ENCODE assay signal across 8 cellular contexts in the genomic region with DNA sequence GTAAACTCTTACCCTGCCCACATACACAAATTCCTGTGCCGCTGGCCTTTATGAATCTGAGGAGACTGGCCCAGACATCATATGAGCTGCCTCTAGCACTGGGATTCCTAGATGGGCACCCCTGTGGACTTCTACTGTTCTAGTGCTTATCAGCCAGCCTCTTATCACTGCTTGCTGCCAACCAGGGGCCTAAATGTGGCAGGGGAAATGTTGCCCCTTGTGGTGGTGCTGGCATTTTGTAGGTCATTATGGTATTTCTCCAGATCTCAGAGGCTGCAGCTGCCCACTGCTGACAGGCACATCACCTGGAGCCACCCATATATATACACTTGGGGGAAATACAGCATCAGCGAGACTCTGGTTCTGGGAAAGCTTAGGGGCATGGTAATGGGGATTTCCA. TPM values are rescaled to one million over a fixed set of nuclear protein-coding genes. Genes with fewer than 3 reads are reported as not detected.
DNase-seq lines count a peak whose midpoint lies in the region; ATAC-seq and TF ChIP-seq lines count a peak whose summit lies in the region.

No MANE protein-coding gene starts in this region.

- no peak for TF ChIP-seq POLR2A in thyroid gland (IDR thresholded peaks at IDR 0.05)

- no peak for DNase-seq in Right ventricle myocardium superior
- no peak for DNase-seq in right atrium auricular region (ENCODE audit: low spot score)
- peak; percentile 38 for DNase-seq in NCI-H748 (lab: John Stamatoyannopoulos, UW; ENCODE audit: unreplicated experiment)
- DNase-seq in fibroblast of pulmonary artery (ENCODE audit: low read depth), result no peak
- DNase-seq in thyroid gland, result peak; percentile 19 to 22
- DNase-seq in HuH-7.5 (ENCODE audit: low spot score), result no peak

- H3K4me3 ChIP-seq in right atrium auricular region (no peak overlapping the region), fibroblast of pulmonary artery (replicated peaks; ENCODE audit: low read depth, low read length) (no peak overlapping the region), thyroid gland (replicated peaks in 1 of 3) (no peak overlapping the region)

- WGBS in thyroid gland, 2 donors, result 68 to 85% methylated on average over 2 of the region's 2 CpGs

- H3K27ac ChIP-seq in right atrium auricular region (no peak overlapping the region), thyroid gland (peak overlapping the region; percentile 44 to 54 (median 47))

- intact Hi-C loops in Right ventricle myocardium superior (cut with DNase I), result loop anchor here (10.0 kb wide), 2 partner anchors 163 to 243 kb away; a partner anchor contains a TSS
- intact Hi-C loops in thyroid gland (cut with DNase I), result loop anchor here (5.0 kb wide), 1 partner anchor 80 kb away; no protein-coding TSS in a partner anchor

- no peaks in the 10 kb centered on the region for H3K27me3 ChIP-seq in right atrium auricular region
- H3K27me3 ChIP-seq in thyroid gland, result no peaks in the 10 kb centered on the region

- TF ChIP-seq CTCF in right atrium auricular region (IDR thresholded peaks at IDR 0.05), result peak in 1 of 2 donors; percentile 14
- peak; percentile 5 for TF ChIP-seq CTCF in fibroblast of pulmonary artery (IDR thresholded peaks at IDR 0.05; ENCODE audit: low read length, missing control alignments)
- peak in 1 of 6 experiments; percentile 22 for TF ChIP-seq CTCF in thyroid gland (IDR thresholded peaks at IDR 0.05)

- ATAC-seq in Right ventricle myocardium superior (ENCODE audit: poor library complexity), result peak; percentile 29
- ATAC-seq in HG03565 (IDR thresholded peaks at IDR 0.05; ENCODE audit: unreplicated experiment), result no peak
- ATAC-seq in HG03520 (IDR thresholded peaks at IDR 0.05; ENCODE audit: unreplicated experiment), result no peak

- H3K36me3 ChIP-seq in right atrium auricular region, result no peaks in the 10 kb centered on the region
- no peaks in the 10 kb centered on the region for H3K36me3 ChIP-seq in thyroid gland

- H3K4me1 ChIP-seq in right atrium auricular region, result peaks cover 0 to 5% of the 10 kb centered on the region in 2 donors
- H3K4me1 ChIP-seq in thyroid gland, result peaks cover 5 to 20% of the 10 kb centered on the region in 2 donors

- no peaks in the 10 kb centered on the region for H3K9me3 ChIP-seq in right atrium auricular region
- no peaks in the 10 kb centered on the region for H3K9me3 ChIP-seq in thyroid gland

RNA-seq across cellular contexts. Expression of a gene that starts 5.4 kb away (rescaled TPM):
- 4.9 TPM for total RNA-seq in Right ventricle myocardium superior
- 1 to 10 TPM; 5.3 to 6.0 TPM for total RNA-seq in right atrium auricular region
- 10 to 100 TPM in 1 of 4 donors, 1 to 10 TPM in 3; 4.5 to 12.1 (median 5.1) TPM for total RNA-seq in thyroid gland

RNA-seq across cellular contexts. Expression of a gene that starts 41.7 kb away (rescaled TPM):
- total RNA-seq in Right ventricle myocardium superior (not detected), right atrium auricular region (1 to 10 TPM in 1 of 2 donors, under 1 TPM in 1; 0.26 to 6.2 TPM), thyroid gland (10 to 100 TPM in 1 of 4 donors, 1 to 10 TPM in 2, under 1 TPM in 1; 0.49 to 10.2 (median 2.3) TPM)

Comparison
In these comparisons a context has a peak if more than half of its experiments do, and no peak if none do; other contexts are left out.
1. DNase-seq: peak in NCI-H748 (single experiment) and thyroid gland (2 of 2); none in Right ventricle myocardium superior (single experiment), right atrium auricular region (single experiment), fibroblast of pulmonary artery (single experiment) and HuH-7.5 (single experiment).
2. H3K27ac ChIP-seq: peak in thyroid gland (3 of 3); none in right atrium auricular region (0 of 2).